ENCODE assay signal across 8 cellular contexts in genomic region chr5:32312194-32312681, GRCh38. TPM values are rescaled to one million over a fixed set of nuclear protein-coding genes. Genes with fewer than 3 reads are reported as not detected.
DNase-seq lines count a peak whose midpoint lies in the region; ATAC-seq and TF ChIP-seq lines count a peak whose summit lies in the region.

No MANE protein-coding gene starts in this region.

- peak overlapping the region; percentile 93 for H3K4me3 Mint-ChIP-seq in activated T-cell treated with anti-CD3 and anti-CD28 coated beads, Interleukin-2, amount 50 U/mL, for 4 hours
- peak overlapping the region; percentile 81 to 96 (median 94) for H3K4me3 Mint-ChIP-seq in naive B cell

- BruUV-seq in A673 (replicated peaks; lab: Mats Ljungman, UMichigan): no TSS peak

- H3K27me3 Mint-ChIP-seq in activated T-cell treated with anti-CD3 and anti-CD28 coated beads, Interleukin-2, amount 50 U/mL, for 4 hours (ENCODE audit: low read depth): no peaks in the 10 kb centered on the region
- H3K27me3 Mint-ChIP-seq in naive B cell: no peaks in the 10 kb centered on the region

- peaks cover 5% of the 10 kb centered on the region for H3K36me3 Mint-ChIP-seq in activated T-cell treated with anti-CD3 and anti-CD28 coated beads, Interleukin-2, amount 50 U/mL, for 4 hours (ENCODE audit: insufficient read depth)
- H3K36me3 Mint-ChIP-seq in naive B cell: no peaks in the 10 kb centered on the region

- ATAC-seq in GM18520 (IDR thresholded peaks at IDR 0.05; ENCODE audit: unreplicated experiment) (peak; percentile 12), HG03066 (IDR thresholded peaks at IDR 0.05; ENCODE audit: low read depth, unreplicated experiment) (peak; percentile 28), naive B cell (ENCODE audit: low read depth in 2 of 2) (peak; percentile 11 to 17)
- ATAC-seq in activated T-cell treated with anti-CD3 and anti-CD28 coated beads, Interleukin-2, amount 50 U/mL, for 4 hours: peak; percentile 25 to 28

- H3K4me3 ChIP-seq in A673 (ENCODE audit: low read depth, low read length, poor library complexity, severe bottlenecking) (peak overlapping the region; percentile 97), stomach (peak overlapping the region; percentile 79 to 95 (median 88))

- no peaks in the 10 kb centered on the region for H3K36me3 ChIP-seq in A673 (ENCODE audit: insufficient read depth, low read length, poor library complexity, severe bottlenecking)
- H3K36me3 ChIP-seq in stomach: no peaks in the 10 kb centered on the region

- peak; percentile 68 for DNase-seq in A673 (ENCODE audit: low spot score)
- DNase-seq in NCI-H69 (lab: John Stamatoyannopoulos, UW): peak; percentile 84
- peak; percentile 29 for DNase-seq in activated T-cell treated with anti-CD3 and anti-CD28 coated beads, Interleukin-2, amount 50 U/mL, for 4 hours
- DNase-seq in fibroblast of gingiva (ENCODE audit: low read depth): peak; percentile 68
- peak; percentile 50 for DNase-seq in naive B cell
- peak; percentile 77 for DNase-seq in stomach

- H3K4me1 ChIP-seq in A673 (ENCODE audit: insufficient read depth, low read length, poor library complexity, severe bottlenecking) (peaks cover 15% of the 10 kb centered on the region), stomach (peaks cover 40 to 63% (median 52%) of the 10 kb centered on the region in 4 donors)

- H3K27ac ChIP-seq in A673 (ENCODE audit: low read depth, low read length, poor library complexity, severe bottlenecking) (peak overlapping the region; percentile 93), stomach (peak overlapping the region; percentile 98 to 100 (median 99))

- WGBS in stomach, 5 donors: 0 to 2% (median 0%) methylated on average over 13 to 46 of the region's 46 CpGs

- POLR2A ChIA-PET in A673 (lab: Charles Lee; ENCODE audit: low non-redundant PET): no interaction called here

- no peak for TF ChIP-seq CTCF in A673 (conservative IDR thresholded peaks at IDR 0.05; ENCODE audit: low read depth, low read length)
- TF ChIP-seq CTCF in stomach (IDR thresholded peaks at IDR 0.05): no peak

- H3K27ac Mint-ChIP-seq in naive B cell: peak overlapping the region; percentile 90 to 98 (median 96)

- H3K9me3 Mint-ChIP-seq in activated T-cell treated with anti-CD3 and anti-CD28 coated beads, Interleukin-2, amount 50 U/mL, for 4 hours: no peaks in the 10 kb centered on the region
- H3K9me3 Mint-ChIP-seq in naive B cell: peaks cover 0 to 1% (median 0%) of the 10 kb centered on the region in 7 donors

- CTCF ChIA-PET in A673 (lab: Charles Lee): no interaction called here

- TF ChIP-seq EP300 in stomach (IDR thresholded peaks at IDR 0.05): no peak

- H3K4me1 Mint-ChIP-seq in activated T-cell treated with anti-CD3 and anti-CD28 coated beads, Interleukin-2, amount 50 U/mL, for 4 hours (ENCODE audit: low read depth): peaks cover 36% of the 10 kb centered on the region
- H3K4me1 Mint-ChIP-seq in naive B cell: peaks cover 38 to 49% (median 47%) of the 10 kb centered on the region in 3 donors

- H3K9me3 ChIP-seq in A673 (ENCODE audit: low read depth, low read length, poor library complexity, severe bottlenecking): no peaks in the 10 kb centered on the region
- no peaks in the 10 kb centered on the region for H3K9me3 ChIP-seq in stomach

- TF ChIP-seq POLR2A in stomach (IDR thresholded peaks at IDR 0.05): peak in 2 of 4 donors; percentile 36 to 42

- intact Hi-C loops in A673 (cut with micrococcal nuclease; ENCODE audit: unreplicated experiment): no loop called here
- intact Hi-C loops in stomach (cut with DNase I; ENCODE audit: low total_unique reads): no loop called here

- no peaks in the 10 kb centered on the region for H3K27me3 ChIP-seq in A673 (replicated peaks; ENCODE audit: insufficient read depth, low read depth, low read length, poor library complexity)
- no peaks in the 10 kb centered on the region for H3K27me3 ChIP-seq in stomach

RNA-seq across cellular contexts. Expression of gene MTMR12, which starts 0.5 kb away (rescaled TPM):
- total RNA-seq in A673 (2021): 31.6 and 35.8 TPM in 2 replicates
- 10 to 100 TPM; 19.9 to 23.9 (median 22.8) TPM for total RNA-seq in activated T-cell treated with anti-CD3 and anti-CD28 coated beads, Interleukin-2, amount 50 U/mL, for 4 hours
- 10 to 100 TPM; 16.9 to 32.1 (median 20.5) TPM for polyA plus RNA-seq in naive B cell (ENCODE audit: low read depth in 6 of 6)
- total RNA-seq in stomach: 10 to 100 TPM; 35.6 to 51.9 (median 45.5) TPM
- polyA plus RNA-seq in stomach: 10 to 100 TPM in 2 of 3 donors, 1 to 10 TPM in 1; 7.2 to 15.0 (median 11.5) TPM

Comparison
In these comparisons a context has a peak if more than half of its experiments do, and no peak if none do; other contexts are left out.
1. Peak in every context shown above with its lines: DNase-seq, ATAC-seq, H3K4me3 ChIP-seq and H3K27ac ChIP-seq.
2. DNase-seq: peak in every context shown above with its lines; median percentile 84 in NCI-H69; 77 in stomach; 68 in A673; 68 in fibroblast of gingiva; 50 in naive B cell; 29 in activated T-cell treated with anti-CD3 and anti-CD28 coated beads, Interleukin-2, amount 50 U/mL, for 4 hours.